Comparison of ENCODE assay signal across 16 cellular contexts in the genomic region with DNA sequence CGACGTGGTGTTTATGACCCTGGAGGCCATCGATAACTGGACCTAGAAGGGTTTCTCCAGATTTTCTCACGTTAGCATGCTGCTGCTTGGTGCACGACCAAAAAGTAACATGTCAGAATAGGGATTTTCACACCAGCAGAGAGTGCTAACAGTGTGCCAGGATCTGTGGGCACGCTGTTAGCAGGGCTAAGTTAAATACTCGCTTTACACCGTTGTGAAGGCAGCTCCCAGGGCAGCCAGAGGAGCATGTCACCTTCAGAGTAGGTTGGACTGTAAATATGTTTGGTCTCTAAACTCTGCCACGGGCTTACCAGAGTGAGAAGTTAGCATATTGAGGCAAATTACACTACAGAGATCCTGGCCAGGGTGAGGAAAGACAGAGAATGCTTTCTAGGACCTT.
DNase-seq lines count a peak whose midpoint lies in the region; ATAC-seq and TF ChIP-seq lines count a peak whose summit lies in the region.
"Had no signal": no experiment of that assay in that cellular context is flagged by ENCODE, and none has a peak within 500 bp of the region (broad histone marks: within the 10 kb centered on the region; RNA-seq: fewer than 3 reads in every experiment).

No MANE protein-coding gene starts in this region.

- peaks cover 6% of the 10 kb centered on the region for H3K9me3 Mint-ChIP-seq in type B pancreatic cell
- H3K9me3 Mint-ChIP-seq in progenitor cell of endocrine pancreas (ENCODE audit: low read depth): peaks cover 5% of the 10 kb centered on the region
- H3K9me3 Mint-ChIP-seq: CD4-positive, alpha-beta T cell had no signal

- no peak overlapping the region for H2AK5ac ChIP-seq in mesendoderm (ENCODE audit: low read length)

- in situ Hi-C loops in brain microvascular endothelial cell (cut with HindIII; ENCODE audit: low pct_ligation_motif_present, low sequenced_read_pairs): no loop called here

- H3K36me3 ChIP-seq in left ventricle myocardium inferior (no peaks in the 10 kb centered on the region), brain microvascular endothelial cell (replicated peaks) (no peaks in the 10 kb centered on the region), mesendoderm (ENCODE audit: control insufficient read depth, insufficient read depth, low read length) (no peaks in the 10 kb centered on the region)

- no peaks in the 10 kb centered on the region for H3K9me3 ChIP-seq in left ventricle myocardium inferior (replicated peaks)
- H3K9me3 ChIP-seq in right cardiac atrium (ENCODE audit: control insufficient read depth, low read length): no peaks in the 10 kb centered on the region

- no peak overlapping the region for H2BK15ac ChIP-seq in mesendoderm (replicated peaks; ENCODE audit: low read depth)

- H2BK120ac ChIP-seq in mesendoderm (ENCODE audit: low read depth, low read length): no peak overlapping the region

- no peaks in the 10 kb centered on the region for H3K79me2 ChIP-seq in mesendoderm (ENCODE audit: control insufficient read depth, insufficient read depth, low read length)

- no peak overlapping the region for H3K27ac Mint-ChIP-seq in type B pancreatic cell
- H3K27ac Mint-ChIP-seq in progenitor cell of endocrine pancreas: no peak overlapping the region
- H3K27ac Mint-ChIP-seq: CD4-positive, alpha-beta T cell had no signal

- DNase-seq in left ventricle myocardium inferior (no peak), right cardiac atrium (no peak), brain microvascular endothelial cell (no peak), mesendoderm (peak; percentile 34), type B pancreatic cell (ENCODE audit: extremely low spot score, unreplicated experiment) (no peak), progenitor cell of endocrine pancreas (ENCODE audit: low spot score, unreplicated experiment) (no peak), AML-193 (lab: John Stamatoyannopoulos, UW) (no peak)
- DNase-seq: Calu3; CD4-positive, alpha-beta T cell; NCI-H1105; NCI-H187 treated with DMSO at 0.1 percent for 48 hours; NCI-H446; NCI-H774; SIG-M5 had no signal

- 71% methylated on average over 9 of the region's 9 CpGs for WGBS in right cardiac atrium
- no CpG with 5 or more reads among the region's 9 CpGs for WGBS in mesendoderm (ENCODE audit: extremely low coverage, insufficient coverage, low lambda C conversion rate)

- intact Hi-C loops in left ventricle myocardium inferior (cut with micrococcal nuclease) (no loop called here), right cardiac atrium (cut with DNase I) (no loop called here)

- ATAC-seq in right cardiac atrium (no peak), GM21367 (IDR thresholded peaks at IDR 0.05; ENCODE audit: unreplicated experiment) (no peak)

- H3K4me1 Mint-ChIP-seq in type B pancreatic cell (ENCODE audit: unreplicated experiment) (peaks cover 50% of the 10 kb centered on the region), progenitor cell of endocrine pancreas (ENCODE audit: low read depth) (peaks cover 26% of the 10 kb centered on the region)

- H3K56ac ChIP-seq in mesendoderm (ENCODE audit: low read length): no peak overlapping the region

- no peak overlapping the region for H4K8ac ChIP-seq in mesendoderm (ENCODE audit: low read depth, low read length)

- no peak overlapping the region for H2BK5ac ChIP-seq in mesendoderm (ENCODE audit: low read length)

- H3K4me2 ChIP-seq in mesendoderm (ENCODE audit: low read length): no peak overlapping the region
- H3K4me2 ChIP-seq: KMS-11 had no signal

- H3K27me3 ChIP-seq in left ventricle myocardium inferior (ENCODE audit: low read depth): no peaks in the 10 kb centered on the region
- H3K27me3 ChIP-seq in right cardiac atrium (ENCODE audit: control insufficient read depth, insufficient read depth): no peaks in the 10 kb centered on the region
- H3K27me3 ChIP-seq in brain microvascular endothelial cell (replicated peaks): no peaks in the 10 kb centered on the region
- H3K27me3 ChIP-seq in mesendoderm (ENCODE audit: insufficient read depth, low read length, poor library complexity): no peaks in the 10 kb centered on the region

- TF ChIP-seq CTCF in left ventricle myocardium inferior (IDR thresholded peaks at IDR 0.05; ENCODE audit: borderline replicate concordance) (no peak), brain microvascular endothelial cell (IDR thresholded peaks at IDR 0.05; ENCODE audit: low read depth, low read length, missing control alignments) (no peak), type B pancreatic cell (conservative IDR thresholded peaks at IDR 0.05) (no peak), progenitor cell of endocrine pancreas (IDR thresholded peaks at IDR 0.05; ENCODE audit: unreplicated experiment) (no peak)

- no peak overlapping the region for H3K4ac ChIP-seq in mesendoderm (ENCODE audit: low read depth, low read length)

- no peak overlapping the region for H3K9ac ChIP-seq in mesendoderm (ENCODE audit: low read length)
- H3K9ac ChIP-seq: KMS-11 had no signal

- no peak overlapping the region for H3K4me3 ChIP-seq in left ventricle myocardium inferior
- no peak overlapping the region for H3K4me3 ChIP-seq in right cardiac atrium (ENCODE audit: low read length)
- H3K4me3 ChIP-seq in brain microvascular endothelial cell (ENCODE audit: low read depth, low read length): no peak overlapping the region
- no peak overlapping the region for H3K4me3 ChIP-seq in mesendoderm (ENCODE audit: low read length)

- no peak overlapping the region for H4K5ac ChIP-seq in mesendoderm (ENCODE audit: low read length)

- no peak overlapping the region for H3K23ac ChIP-seq in mesendoderm (ENCODE audit: low read length)

- H3K4me1 ChIP-seq in left ventricle myocardium inferior (peaks cover 35% of the 10 kb centered on the region), right cardiac atrium (ENCODE audit: control insufficient read depth, insufficient read depth, low read length) (peaks cover 3% of the 10 kb centered on the region), mesendoderm (ENCODE audit: control insufficient read depth, low read depth, low read length) (peaks cover 8% of the 10 kb centered on the region)

- no peaks in the 10 kb centered on the region for H3K79me1 ChIP-seq in mesendoderm (ENCODE audit: low read length)

- H3K27me3 Mint-ChIP-seq in type B pancreatic cell (no peaks in the 10 kb centered on the region), progenitor cell of endocrine pancreas (peaks cover 58% of the 10 kb centered on the region)
- H3K27me3 Mint-ChIP-seq: CD4-positive, alpha-beta T cell had no signal

- peak overlapping the region; percentile 61 for H3K18ac ChIP-seq in mesendoderm (ENCODE audit: low read length)

- peak overlapping the region; percentile 44 for H3K4me3 Mint-ChIP-seq in type B pancreatic cell
- H3K4me3 Mint-ChIP-seq in progenitor cell of endocrine pancreas (ENCODE audit: low read depth): no peak overlapping the region
- H3K4me3 Mint-ChIP-seq: CD4-positive, alpha-beta T cell had no signal

- H3K27ac ChIP-seq in left ventricle myocardium inferior (replicated peaks): peak overlapping the region; percentile 77
- no peak overlapping the region for H3K27ac ChIP-seq in right cardiac atrium (ENCODE audit: low read length)
- peak overlapping the region; percentile 86 for H3K27ac ChIP-seq in brain microvascular endothelial cell
- no peak overlapping the region for H3K27ac ChIP-seq in mesendoderm (ENCODE audit: low read depth, low read length)
- H3K27ac ChIP-seq: KMS-11 had no signal

- H3K36me3 Mint-ChIP-seq in type B pancreatic cell: no peaks in the 10 kb centered on the region
- H3K36me3 Mint-ChIP-seq in progenitor cell of endocrine pancreas (ENCODE audit: insufficient read depth): peaks cover 1% of the 10 kb centered on the region

Comparison
In these comparisons a context has a peak if more than half of its experiments do, and no peak if none do; other contexts are left out.
1. H3K27ac ChIP-seq: peak in left ventricle myocardium inferior (single experiment) and brain microvascular endothelial cell (single experiment); none in right cardiac atrium (single experiment) and mesendoderm (single experiment).